15 cellular contexts compared by ENCODE assay signal in genomic region chr10:65501259-65501658, GRCh38.
A peak's percentile ranks its signal among the peaks of the same experiment; 100 is the strongest.
DNase-seq lines count a peak whose midpoint lies in the region; ATAC-seq and TF ChIP-seq lines count a peak whose summit lies in the region.
"Had no signal": no experiment of that assay in that cellular context is flagged by ENCODE, and none has a peak within 500 bp of the region (broad histone marks: within the 10 kb centered on the region; RNA-seq: fewer than 3 reads in every experiment).

No MANE protein-coding gene starts in this region.

- H3K4me3 ChIP-seq in mucosa of descending colon = no peak overlapping the region
- H3K4me3 ChIP-seq: heart left ventricle, skin epidermis, tibial artery had no signal

- H3K36me3 ChIP-seq in mucosa of descending colon (ENCODE audit: low read depth) = no peaks in the 10 kb centered on the region
- H3K36me3 ChIP-seq: heart left ventricle, tibial artery had no signal

- ATAC-seq in GM18868 (IDR thresholded peaks at IDR 0.05; ENCODE audit: unreplicated experiment) = peak; percentile 97
- peak; percentile 98 for ATAC-seq in HG02610 (IDR thresholded peaks at IDR 0.05; ENCODE audit: unreplicated experiment)
- peak; percentile 25 for ATAC-seq in mucosa of descending colon
- no peak for ATAC-seq in HG02642 (IDR thresholded peaks at IDR 0.05; ENCODE audit: poor library complexity, unreplicated experiment)
- ATAC-seq: CD8-positive, alpha-beta T cell; heart left ventricle; left ventricle myocardium superior had no signal

- no peaks in the 10 kb centered on the region for H3K9me3 ChIP-seq in mucosa of descending colon
- H3K9me3 ChIP-seq: tibial artery had no signal

- intact Hi-C loops in mucosa of descending colon (cut with DNase I, micrococcal nuclease) = no loop called here

- DNase-seq in NCI-H510A (lab: John Stamatoyannopoulos, UW) (peak; percentile 31), mucosa of descending colon (no peak), DMS79 (lab: John Stamatoyannopoulos, UW) (no peak), NCI-H345 (lab: John Stamatoyannopoulos, UW) (no peak)
- DNase-seq: activated CD4-positive, alpha-beta memory T cell treated with anti-CD3 and anti-CD28 coated beads for 36 hours; activated naive CD4-positive, alpha-beta T cell treated with Interleukin-2 at 50 U/mL for 16 hours; CD8-positive, alpha-beta T cell; heart left ventricle; left ventricle myocardium superior; NCI-H1930; tibial artery had no signal

- no peak for TF ChIP-seq CTCF in mucosa of descending colon (IDR thresholded peaks at IDR 0.05)

- H3K4me1 ChIP-seq in mucosa of descending colon (ENCODE audit: low read depth) = no peaks in the 10 kb centered on the region
- H3K4me1 ChIP-seq: heart left ventricle, tibial artery had no signal
